ENCODE assay signal across 1 cellular context in the genomic region with DNA sequence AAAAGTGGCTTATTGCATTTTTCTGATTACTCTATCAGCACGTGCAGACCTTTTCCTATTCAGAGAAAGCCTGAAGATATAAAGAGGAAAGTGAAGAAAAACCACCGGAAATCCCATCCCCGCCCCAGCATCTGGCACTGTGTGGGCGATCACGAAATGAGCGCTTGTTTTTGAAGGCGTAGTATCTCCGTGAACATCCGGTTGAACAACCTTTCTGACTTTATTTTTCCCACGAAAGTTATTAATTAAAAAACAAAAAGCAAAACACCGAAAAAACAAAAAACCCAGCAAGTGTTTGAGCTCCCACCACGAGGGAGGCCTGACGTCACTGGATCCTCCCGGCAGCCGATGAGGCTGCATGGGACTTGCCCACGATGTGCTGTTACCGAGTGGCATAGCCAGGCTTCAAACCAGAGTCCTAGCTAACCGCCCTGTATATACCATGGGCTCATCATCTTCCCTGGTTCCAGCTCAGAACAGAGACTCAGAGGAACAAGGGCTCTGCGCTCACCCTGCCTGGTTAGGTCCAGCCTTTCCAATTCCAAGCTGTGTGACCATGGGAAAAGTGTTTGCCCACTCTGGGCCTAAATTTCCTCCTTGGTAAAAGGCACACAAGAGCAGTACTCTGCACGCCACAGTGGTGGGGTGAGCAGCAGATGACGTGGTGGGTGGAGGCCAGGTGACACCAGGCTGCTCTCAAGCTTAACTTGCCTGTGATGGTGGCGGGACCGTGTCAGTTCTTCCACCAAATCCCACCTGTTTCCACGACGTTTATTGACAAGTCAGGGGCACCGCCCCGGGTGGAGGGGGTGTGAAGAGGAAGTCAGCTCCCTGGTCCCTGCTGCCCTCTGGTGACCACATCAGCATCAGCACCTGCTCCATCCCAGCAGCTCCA.
TF ChIP-seq lines count a peak whose summit lies in the region.

No MANE protein-coding gene starts in this region.

TF ChIP-seq in endothelial cell of umbilical vein, 7 proteins besides CTCF, POLR2A, EP300 and RAD21 (continued from another document):
- no peak for TF ChIP-seq EZH2 (IDR thresholded peaks at IDR 0.05; ENCODE audit: borderline replicate concordance, low read depth, low read length, severe bottlenecking)
- TF ChIP-seq MYC (IDR thresholded peaks at IDR 0.05; ENCODE audit: low read depth, low read length): no peak
- TF ChIP-seq, protein P1, sequence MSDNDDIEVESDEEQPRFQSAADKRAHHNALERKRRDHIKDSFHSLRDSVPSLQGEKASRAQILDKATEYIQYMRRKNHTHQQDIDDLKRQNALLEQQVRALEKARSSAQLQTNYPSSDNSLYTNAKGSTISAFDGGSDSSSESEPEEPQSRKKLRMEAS (IDR thresholded peaks at IDR 0.05; ENCODE audit: insufficient read depth, insufficient read length): no peak
